In genomic region chr5:180072556-180072955, GRCh38 we compare ENCODE assay signal across 8 cellular contexts. TPM values are rescaled to one million over a fixed set of nuclear protein-coding genes. Genes with fewer than 3 reads are reported as not detected.
DNase-seq lines count a peak whose midpoint lies in the region; ATAC-seq and TF ChIP-seq lines count a peak whose summit lies in the region.

No MANE protein-coding gene starts in this region.

- no peak overlapping the region for H3K4me3 ChIP-seq in AG04450 (ENCODE audit: low read depth, low read length)
- no peak overlapping the region for H3K4me3 ChIP-seq in HCT116 (replicated peaks in 1 of 2; ENCODE audit: low read depth in 1 of 2, low read length in 2 of 2)
- peak overlapping the region; percentile 96 for H3K4me3 ChIP-seq in neural cell (ENCODE audit: low read length)

- H3K9me3 ChIP-seq in AG04450 (ENCODE audit: control insufficient read depth, insufficient read depth, low read length) = peaks cover 14% of the 10 kb centered on the region
- H3K9me3 ChIP-seq in HCT116 (ENCODE audit: control insufficient read depth in 1 of 2, insufficient read depth in 1 of 2, low read depth in 1 of 2, low read length in 2 of 2) = peaks cover 0 to 7% of the 10 kb centered on the region in 2 experiments; a peak in 1 of 4 replicates
- no peaks in the 10 kb centered on the region for H3K9me3 ChIP-seq in neural cell (ENCODE audit: low read length)

- intact Hi-C loops in HCT116 (cut with micrococcal nuclease) = loop anchor here (5.0 kb wide), 1 partner anchor 215 kb away; the partner anchor contains the start of gene MRNIP

- H3K27ac Mint-ChIP-seq in central memory CD8-positive, alpha-beta T cell (ENCODE audit: low read depth) = peak overlapping the region; percentile 70

- BruUV-seq in HCT116 (replicated peaks; lab: Mats Ljungman, UMichigan) = no TSS peak

- H2AFZ ChIP-seq in HCT116 (ENCODE audit: low read depth, low read length, poor library complexity, severe bottlenecking) = peak overlapping the region; percentile 32
- H2AFZ ChIP-seq in neural cell (ENCODE audit: low read depth, low read length) = no peak overlapping the region

- H3K9ac ChIP-seq in HCT116 (ENCODE audit: low read length) = no peak overlapping the region
- peak overlapping the region; percentile 97 for H3K9ac ChIP-seq in neural cell (ENCODE audit: low read length)

- H3K79me2 ChIP-seq in HCT116 (ENCODE audit: insufficient read depth, low read length) (peaks cover 36% of the 10 kb centered on the region), neural cell (replicated peaks; ENCODE audit: insufficient read depth, low read length) (peaks cover 36% of the 10 kb centered on the region)

- CTCF ChIA-PET in AG04450 (lab: Charles Lee) = interaction anchor here (3.0 kb wide), 1 partner anchor 18 kb away, joined by 20 read pairs; no protein-coding TSS in a partner anchor
- CTCF ChIA-PET in HCT116 (lab: Charles Lee) = no interaction called here

- no peaks in the 10 kb centered on the region for H3K9me2 ChIP-seq in HCT116 (ENCODE audit: insufficient read depth)
- H3K9me2 ChIP-seq in neural cell (ENCODE audit: insufficient read depth, low read length) = no peaks in the 10 kb centered on the region

- H3F3A ChIP-seq in neural cell (ENCODE audit: insufficient read depth, low read length, poor library complexity, severe bottlenecking) = no peaks in the 10 kb centered on the region

- peaks cover 22% of the 10 kb centered on the region for H3K4me1 Mint-ChIP-seq in central memory CD8-positive, alpha-beta T cell

- peak overlapping the region; percentile 80 for H3K4me3 Mint-ChIP-seq in central memory CD8-positive, alpha-beta T cell

- ATAC-seq in HCT116 = no peak
- ATAC-seq in central memory CD8-positive, alpha-beta T cell (replicated peaks; ENCODE audit: extremely low read depth, poor library complexity, severe bottlenecking) = no peak
- no peak for ATAC-seq in GM19397 (IDR thresholded peaks at IDR 0.05; ENCODE audit: unreplicated experiment)
- no peak for ATAC-seq in HG03097 (IDR thresholded peaks at IDR 0.05; ENCODE audit: low FRiP score, unreplicated experiment)
- no peak for ATAC-seq in HG02678 (IDR thresholded peaks at IDR 0.05; ENCODE audit: unreplicated experiment)

- H3K4me1 ChIP-seq in HCT116 (ENCODE audit: control insufficient read depth in 1 of 2, insufficient read depth in 2 of 2, low read length in 2 of 2) = peaks cover 6 to 25% of the 10 kb centered on the region in 2 experiments; a peak in 3 of 4 replicates

- TF ChIP-seq POLR2A in HCT116 (IDR thresholded peaks at IDR 0.05; ENCODE audit: borderline replicate concordance, extremely low read depth, insufficient read depth, insufficient read length) = no peak

- DNase-seq in AG04450 (ENCODE audit: low read depth, low spot score) = no peak
- DNase-seq in HCT116 (ENCODE audit: low read depth, low spot score) = no peak
- no peak for DNase-seq in central memory CD8-positive, alpha-beta T cell (ENCODE audit: low spot score in 2 of 2)
- DNase-seq in NCI-H345 treated with DMSO at 0.1 percent for 48 hours (lab: John Stamatoyannopoulos, UW; ENCODE audit: unreplicated experiment) = no peak

- H3K27me3 ChIP-seq in AG04450 (ENCODE audit: control insufficient read depth, insufficient read depth, low read length) (peaks cover 3% of the 10 kb centered on the region), HCT116 (ENCODE audit: insufficient read depth, low read length) (no peaks in the 10 kb centered on the region), neural cell (ENCODE audit: insufficient read depth, low read depth, low read length) (no peaks in the 10 kb centered on the region)

- H3K27me3 Mint-ChIP-seq in central memory CD8-positive, alpha-beta T cell = peaks cover 1% of the 10 kb centered on the region

- TF ChIP-seq CTCF in AG04450 (IDR thresholded peaks at IDR 0.05; ENCODE audit: low read depth, low read length) (no peak), HCT116 (IDR thresholded peaks at IDR 0.05 in 2 of 3, conservative IDR thresholded peaks at IDR 0.05 in 1 of 3; ENCODE audit: borderline replicate concordance in 1 of 3, insufficient read depth in 1 of 3, low read depth in 2 of 3, low read length in 2 of 3) (no peak), neural cell (IDR thresholded peaks at IDR 0.05; ENCODE audit: poor library complexity, severe bottlenecking) (no peak)

- POLR2A ChIA-PET in AG04450 (lab: Yijun Ruan, JAX) = no interaction called here
- POLR2A ChIA-PET in HCT116 (lab: Charles Lee) = no interaction called here

- peak overlapping the region; percentile 31 for H3K27ac ChIP-seq in AG04450 (ENCODE audit: low read depth, low read length)
- H3K27ac ChIP-seq in HCT116 (ENCODE audit: low read depth, low read length) = no peak overlapping the region
- H3K27ac ChIP-seq in neural cell (ENCODE audit: low read length) = peak overlapping the region; percentile 90

- no peak overlapping the region for H3K4me2 ChIP-seq in HCT116 (ENCODE audit: low read length)
- H3K4me2 ChIP-seq in neural cell (ENCODE audit: low read length) = peak overlapping the region; percentile 45

- no peaks in the 10 kb centered on the region for H3K9me3 Mint-ChIP-seq in central memory CD8-positive, alpha-beta T cell

- H3K36me3 Mint-ChIP-seq in central memory CD8-positive, alpha-beta T cell (ENCODE audit: insufficient read depth) = peaks cover 2% of the 10 kb centered on the region

- no peak for TF ChIP-seq EP300 in neural cell (conservative IDR thresholded peaks at IDR 0.05; ENCODE audit: poor library complexity, severe bottlenecking)

- H4K20me1 ChIP-seq in HCT116 (ENCODE audit: insufficient read depth) (no peaks in the 10 kb centered on the region), neural cell (ENCODE audit: insufficient read depth) (peaks cover 11% of the 10 kb centered on the region)

- no peak for TF ChIP-seq RAD21 in HCT116 (IDR thresholded peaks at IDR 0.05; ENCODE audit: low read depth)
- TF ChIP-seq RAD21 in neural cell (conservative IDR thresholded peaks at IDR 0.05) = no peak

- RAD21 ChIA-PET in HCT116 (lab: Charles Lee; ENCODE audit: low non-redundant PET in 1 of 2, low total read pairs in 2 of 2, uncharacterized antibody in 2 of 2, unreplicated experiment in 2 of 2) = no interaction called here

- H3K36me3 ChIP-seq in HCT116 (ENCODE audit: control insufficient read depth in 1 of 2, insufficient read depth in 2 of 2, low read length in 2 of 2) = no peaks in the 10 kb centered on the region
- H3K36me3 ChIP-seq in neural cell (ENCODE audit: insufficient read depth, low read length) = no peaks in the 10 kb centered on the region

TF ChIP-seq in HCT116, 20 proteins besides CTCF, POLR2A, EP300 and RAD21:
- TF ChIP-seq JUND (IDR thresholded peaks at IDR 0.05) (no peak), CEBPB (IDR thresholded peaks at IDR 0.05; ENCODE audit: low read depth) (no peak), YY1 (IDR thresholded peaks at IDR 0.05; ENCODE audit: extremely low read depth, insufficient replicate concordance, low read depth, low read length) (no peak), POLR2AphosphoS5 (IDR thresholded peaks at IDR 0.05; ENCODE audit: low read depth, low read length) (no peak), SIN3A (IDR thresholded peaks at IDR 0.05; ENCODE audit: low read depth) (no peak), SP1 (IDR thresholded peaks at IDR 0.05; ENCODE audit: low read depth) (no peak), CBX3 (IDR thresholded peaks at IDR 0.05; ENCODE audit: low read depth) (no peak), MAX (IDR thresholded peaks at IDR 0.05) (no peak)

TF ChIP-seq in neural cell, 6 proteins besides CTCF, POLR2A, EP300 and RAD21:
- TF ChIP-seq POLR2AphosphoS5 (IDR thresholded peaks at IDR 0.05) (no peak), SMC3 (conservative IDR thresholded peaks at IDR 0.05; ENCODE audit: poor library complexity) (no peak), EZH2 (IDR thresholded peaks at IDR 0.05; ENCODE audit: borderline replicate concordance, insufficient read depth, low read length, poor library complexity, severe bottlenecking) (no peak), REST (IDR thresholded peaks at IDR 0.05; ENCODE audit: borderline replicate concordance) (no peak), TAF1 (IDR thresholded peaks at IDR 0.05; ENCODE audit: low read depth) (no peak), MXI1 (conservative IDR thresholded peaks at IDR 0.05; ENCODE audit: poor library complexity, severe bottlenecking) (no peak)

RNA-seq across cellular contexts. Expression of gene RNF130, which starts 1.0 kb away (rescaled TPM):
- polyA plus RNA-seq in AG04450 (2011; rRNA removed) = 37.0 and 38.9 TPM in 2 replicates
- polyA minus RNA-seq in AG04450 (2011; rRNA and poly(A)+ RNA removed) = 15.1 and 15.7 TPM in 2 replicates
- total RNA-seq in HCT116 (2021; ENCODE audit: unreplicated experiment) = 34.9 TPM
- 27.6 and 36.1 TPM in 2 replicates for polyA plus RNA-seq in HCT116 (2012)
- polyA plus RNA-seq in neural cell = 48.7 and 62.8 TPM in 2 replicates
- 110 and 143 TPM in 2 replicates for polyA minus RNA-seq in neural cell
